2 cellular contexts compared by ENCODE assay signal in the genomic region with DNA sequence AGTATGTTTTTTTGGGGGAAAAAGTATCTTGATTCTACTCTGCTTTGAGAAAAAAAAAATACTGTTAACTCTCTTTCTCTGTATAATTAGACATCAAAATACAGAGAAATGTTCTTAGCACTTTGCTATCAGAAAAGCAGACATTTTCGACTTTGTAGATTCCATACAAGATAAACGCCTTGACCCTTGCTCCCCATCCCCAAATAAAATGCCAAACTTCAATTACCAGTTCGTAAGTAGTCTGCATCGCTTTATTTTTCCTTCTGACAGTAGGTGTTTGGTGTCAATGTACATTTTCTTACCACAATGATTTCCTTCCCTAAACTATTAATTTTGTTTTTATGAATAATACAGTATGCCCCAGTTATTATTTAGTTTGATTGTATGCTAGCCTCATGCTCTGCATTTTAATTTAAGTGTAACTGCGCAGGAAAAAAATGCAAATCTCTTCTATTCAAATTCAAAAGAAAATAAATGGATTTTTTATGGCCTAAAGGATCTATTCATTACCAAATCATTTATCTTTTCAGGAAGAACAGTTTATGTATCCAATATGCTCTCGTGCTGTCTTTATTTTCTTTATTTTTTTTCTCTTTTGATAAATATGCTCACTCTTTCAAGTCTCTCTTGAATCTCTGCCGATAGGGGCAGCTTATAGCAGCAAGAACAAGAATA.
TF ChIP-seq lines count a peak whose summit lies in the region.

No MANE protein-coding gene starts in this region.

TF ChIP-seq in IMR-90, 13 proteins besides CTCF, POLR2A, EP300 and RAD21 (continued from another document):
- TF ChIP-seq, protein P1, sequence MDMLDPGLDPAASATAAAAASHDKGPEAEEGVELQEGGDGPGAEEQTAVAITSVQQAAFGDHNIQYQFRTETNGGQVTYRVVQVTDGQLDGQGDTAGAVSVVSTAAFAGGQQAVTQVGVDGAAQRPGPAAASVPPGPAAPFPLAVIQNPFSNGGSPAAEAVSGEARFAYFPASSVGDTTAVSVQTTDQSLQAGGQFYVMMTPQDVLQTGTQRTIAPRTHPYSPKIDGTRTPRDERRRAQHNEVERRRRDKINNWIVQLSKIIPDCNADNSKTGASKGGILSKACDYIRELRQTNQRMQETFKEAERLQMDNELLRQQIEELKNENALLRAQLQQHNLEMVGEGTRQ (IDR thresholded peaks at IDR 0.05; ENCODE audit: low read depth, low read length): no peak
- no peak for TF ChIP-seq RCOR1 (IDR thresholded peaks at IDR 0.05; ENCODE audit: insufficient replicate concordance, low read length)
- no peak for TF ChIP-seq NFE2L2 (IDR thresholded peaks at IDR 0.05; ENCODE audit: low read depth, low read length)
- TF ChIP-seq, protein P2, sequence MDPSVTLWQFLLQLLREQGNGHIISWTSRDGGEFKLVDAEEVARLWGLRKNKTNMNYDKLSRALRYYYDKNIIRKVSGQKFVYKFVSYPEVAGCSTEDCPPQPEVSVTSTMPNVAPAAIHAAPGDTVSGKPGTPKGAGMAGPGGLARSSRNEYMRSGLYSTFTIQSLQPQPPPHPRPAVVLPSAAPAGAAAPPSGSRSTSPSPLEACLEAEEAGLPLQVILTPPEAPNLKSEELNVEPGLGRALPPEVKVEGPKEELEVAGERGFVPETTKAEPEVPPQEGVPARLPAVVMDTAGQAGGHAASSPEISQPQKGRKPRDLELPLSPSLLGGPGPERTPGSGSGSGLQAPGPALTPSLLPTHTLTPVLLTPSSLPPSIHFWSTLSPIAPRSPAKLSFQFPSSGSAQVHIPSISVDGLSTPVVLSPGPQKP (IDR thresholded peaks at IDR 0.05; ENCODE audit: borderline replicate concordance, low read depth, low read length): no peak
- no peak for TF ChIP-seq CEBPB (IDR thresholded peaks at IDR 0.05; ENCODE audit: low read depth, low read length)
- no peak for TF ChIP-seq SMC3 (IDR thresholded peaks at IDR 0.05; ENCODE audit: low read depth, low read length)
- TF ChIP-seq FOS (IDR thresholded peaks at IDR 0.05; ENCODE audit: low read depth, low read length): no peak
- no peak for TF ChIP-seq MAFK (IDR thresholded peaks at IDR 0.05; ENCODE audit: low read depth, low read length)
- no peak for TF ChIP-seq RFX5 (IDR thresholded peaks at IDR 0.05; ENCODE audit: low read depth, low read length)
- TF ChIP-seq MAZ (IDR thresholded peaks at IDR 0.05; ENCODE audit: borderline replicate concordance, low read depth, low read length): no peak
- no peak for TF ChIP-seq CHD1 (IDR thresholded peaks at IDR 0.05; ENCODE audit: low read depth, low read length)
- TF ChIP-seq BHLHE40 (IDR thresholded peaks at IDR 0.05; ENCODE audit: low read depth, low read length): no peak
TF ChIP-seq in IMR-90: peak in this region for 0.

TF ChIP-seq in neural cell, 6 proteins besides CTCF, POLR2A, EP300 and RAD21 (continued from another document):
- TF ChIP-seq, protein P3, sequence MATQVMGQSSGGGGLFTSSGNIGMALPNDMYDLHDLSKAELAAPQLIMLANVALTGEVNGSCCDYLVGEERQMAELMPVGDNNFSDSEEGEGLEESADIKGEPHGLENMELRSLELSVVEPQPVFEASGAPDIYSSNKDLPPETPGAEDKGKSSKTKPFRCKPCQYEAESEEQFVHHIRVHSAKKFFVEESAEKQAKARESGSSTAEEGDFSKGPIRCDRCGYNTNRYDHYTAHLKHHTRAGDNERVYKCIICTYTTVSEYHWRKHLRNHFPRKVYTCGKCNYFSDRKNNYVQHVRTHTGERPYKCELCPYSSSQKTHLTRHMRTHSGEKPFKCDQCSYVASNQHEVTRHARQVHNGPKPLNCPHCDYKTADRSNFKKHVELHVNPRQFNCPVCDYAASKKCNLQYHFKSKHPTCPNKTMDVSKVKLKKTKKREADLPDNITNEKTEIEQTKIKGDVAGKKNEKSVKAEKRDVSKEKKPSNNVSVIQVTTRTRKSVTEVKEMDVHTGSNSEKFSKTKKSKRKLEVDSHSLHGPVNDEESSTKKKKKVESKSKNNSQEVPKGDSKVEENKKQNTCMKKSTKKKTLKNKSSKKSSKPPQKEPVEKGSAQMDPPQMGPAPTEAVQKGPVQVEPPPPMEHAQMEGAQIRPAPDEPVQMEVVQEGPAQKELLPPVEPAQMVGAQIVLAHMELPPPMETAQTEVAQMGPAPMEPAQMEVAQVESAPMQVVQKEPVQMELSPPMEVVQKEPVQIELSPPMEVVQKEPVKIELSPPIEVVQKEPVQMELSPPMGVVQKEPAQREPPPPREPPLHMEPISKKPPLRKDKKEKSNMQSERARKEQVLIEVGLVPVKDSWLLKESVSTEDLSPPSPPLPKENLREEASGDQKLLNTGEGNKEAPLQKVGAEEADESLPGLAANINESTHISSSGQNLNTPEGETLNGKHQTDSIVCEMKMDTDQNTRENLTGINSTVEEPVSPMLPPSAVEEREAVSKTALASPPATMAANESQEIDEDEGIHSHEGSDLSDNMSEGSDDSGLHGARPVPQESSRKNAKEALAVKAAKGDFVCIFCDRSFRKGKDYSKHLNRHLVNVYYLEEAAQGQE (IDR thresholded peaks at IDR 0.05; ENCODE audit: borderline replicate concordance): no peak
- no peak for TF ChIP-seq TAF1 (IDR thresholded peaks at IDR 0.05; ENCODE audit: low read depth)
- TF ChIP-seq MXI1 (conservative IDR thresholded peaks at IDR 0.05; ENCODE audit: poor library complexity, severe bottlenecking): no peak
- TF ChIP-seq SMC3 (conservative IDR thresholded peaks at IDR 0.05; ENCODE audit: poor library complexity): no peak
TF ChIP-seq in neural cell: peak in this region for 0.
